Comparison of ENCODE assay signal across 25 cellular contexts in the genomic region with DNA sequence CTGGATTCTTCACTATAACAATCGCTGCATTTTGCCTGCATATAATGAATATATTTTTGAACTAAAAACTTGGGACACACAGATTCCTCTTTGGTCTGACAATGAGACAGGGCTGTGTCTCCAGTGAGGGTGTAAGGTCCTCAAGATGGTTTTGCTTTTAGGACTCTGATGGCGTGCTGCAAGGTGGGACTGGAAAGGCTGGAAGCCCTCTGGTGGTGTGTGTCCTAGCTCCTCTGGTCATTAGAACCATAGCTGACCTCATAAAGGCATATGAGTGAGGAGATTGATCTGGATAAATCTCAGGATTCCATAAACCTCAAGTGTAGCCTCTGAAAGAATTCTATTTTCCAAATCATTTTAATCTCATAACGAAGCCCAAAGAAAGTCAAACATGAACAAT.
DNase-seq lines count a peak whose midpoint lies in the region; ATAC-seq, FAIRE-seq and TF ChIP-seq lines count a peak whose summit lies in the region.
"Had no signal": no experiment of that assay in that cellular context is flagged by ENCODE, and none has a peak within 500 bp of the region (broad histone marks: within the 10 kb centered on the region; RNA-seq: fewer than 3 reads in every experiment).

No MANE protein-coding gene starts in this region.

- H3K18ac ChIP-seq in mesendoderm (ENCODE audit: low read length): peak overlapping the region; percentile 44

- no peak overlapping the region for H3K4me3 Mint-ChIP-seq in activated T-helper 17 cell treated with anti-CD3 and anti-CD28 coated beads, Interleukin-2, amount 50 U/mL, for 72 hours
- no peak overlapping the region for H3K4me3 Mint-ChIP-seq in HFFc6
- H3K4me3 Mint-ChIP-seq: CD4-positive, alpha-beta T cell; GM23338 had no signal

- H3K4me1 ChIP-seq in K562 (replicated peaks in 1 of 2; ENCODE audit: control insufficient read depth in 2 of 2, insufficient read depth in 2 of 2, low read length in 2 of 2) (peaks cover 0 to 4% of the 10 kb centered on the region in 2 experiments; a peak in 1 of 5 replicates), mesendoderm (ENCODE audit: control insufficient read depth, low read depth, low read length) (peaks cover 5% of the 10 kb centered on the region)

- peak overlapping the region; percentile 63 for H2BK5ac ChIP-seq in mesendoderm (ENCODE audit: low read length)

- intact Hi-C loops in K562 (cut with micrococcal nuclease): no loop called here

- no peaks in the 10 kb centered on the region for H3K36me3 Mint-ChIP-seq in activated T-helper 17 cell treated with anti-CD3 and anti-CD28 coated beads, Interleukin-2, amount 50 U/mL, for 72 hours (ENCODE audit: low read depth)
- no peaks in the 10 kb centered on the region for H3K36me3 Mint-ChIP-seq in HFFc6 (ENCODE audit: low read depth)

- H2BK120ac ChIP-seq in mesendoderm (ENCODE audit: low read depth, low read length): no peak overlapping the region

- H3K79me2 ChIP-seq in K562 (ENCODE audit: control insufficient read depth, insufficient read depth, low read length) (no peaks in the 10 kb centered on the region), mesendoderm (ENCODE audit: control insufficient read depth, insufficient read depth, low read length) (no peaks in the 10 kb centered on the region)

- no peaks in the 10 kb centered on the region for H3K9me3 Mint-ChIP-seq in activated T-helper 17 cell treated with anti-CD3 and anti-CD28 coated beads, Interleukin-2, amount 50 U/mL, for 72 hours
- no peaks in the 10 kb centered on the region for H3K9me3 Mint-ChIP-seq in HFFc6
- H3K9me3 Mint-ChIP-seq: CD4-positive, alpha-beta T cell; GM23338 had no signal

- no peak overlapping the region for H3K56ac ChIP-seq in mesendoderm (ENCODE audit: low read length)

- H2AFZ ChIP-seq in K562 (ENCODE audit: low read depth, low read length): no peak overlapping the region
- H2AFZ ChIP-seq: GM23338 had no signal

- no peak for TF ChIP-seq POLR2A in K562 (conservative IDR thresholded peaks at IDR 0.05)

- in situ Hi-C loops in K562 (cut with MboI): no loop called here

- no peak overlapping the region for H3K23ac ChIP-seq in mesendoderm (ENCODE audit: low read length)

- H3K27me3 Mint-ChIP-seq in activated T-helper 17 cell treated with anti-CD3 and anti-CD28 coated beads, Interleukin-2, amount 50 U/mL, for 72 hours: no peaks in the 10 kb centered on the region
- peaks cover 8% of the 10 kb centered on the region for H3K27me3 Mint-ChIP-seq in HFFc6 (ENCODE audit: insufficient read depth)
- H3K27me3 Mint-ChIP-seq: CD4-positive, alpha-beta T cell had no signal

- ATAC-seq in K562: peak; percentile 67
- ATAC-seq in activated T-helper 17 cell treated with anti-CD3 and anti-CD28 coated beads, Interleukin-2, amount 50 U/mL, for 72 hours (replicated peaks): no peak
- no peak for ATAC-seq in omental fat pad (ENCODE audit: low FRiP score)
- ATAC-seq: A549 had no signal

- no peak for TF ChIP-seq EP300 in K562 (IDR thresholded peaks at IDR 0.05; ENCODE audit: low read length)

- no peaks in the 10 kb centered on the region for H3K36me3 ChIP-seq in K562 (ENCODE audit: control insufficient read depth, insufficient read depth, low read length)
- H3K36me3 ChIP-seq in mesendoderm (ENCODE audit: control insufficient read depth, insufficient read depth, low read length): no peaks in the 10 kb centered on the region
- H3K36me3 ChIP-seq: BLaER1 treated with 17β-estradiol and CSF1 and Interleukin-3, amounts not matched to agents 10 nM and 100 nM; HAP-1 had no signal

- H3K9me1 ChIP-seq in K562 (ENCODE audit: control insufficient read depth, insufficient read depth, low read length): no peaks in the 10 kb centered on the region

- no peaks in the 10 kb centered on the region for H3K79me1 ChIP-seq in mesendoderm (ENCODE audit: low read length)

- no peaks in the 10 kb centered on the region for H4K20me1 ChIP-seq in K562 (replicated peaks; ENCODE audit: control insufficient read depth, insufficient read depth, low read length)
- H4K20me1 ChIP-seq: BLaER1 treated with 17β-estradiol and CSF1 and Interleukin-3, amounts not matched to agents 10 nM and 100 nM had no signal

- WGBS in K562 (ENCODE audit: insufficient coverage, low coverage, missing lambda C conversion rate): 16% methylated on average over 3 of the region's 3 CpGs
- WGBS in mesendoderm (ENCODE audit: extremely low coverage, insufficient coverage, low lambda C conversion rate): 100% methylated on average over 1 of the region's 3 CpGs

- CTCF ChIA-PET in K562 (lab: Yijun Ruan, JAX; ENCODE audit: low intra/inter-chr PET ratio): interaction anchor here (0.6 kb wide), 1 partner anchor 31 kb away, joined by 3 read pairs; no protein-coding TSS in a partner anchor

- H3K4me2 ChIP-seq in K562 (ENCODE audit: insufficient read depth, low read length) (no peak overlapping the region), mesendoderm (ENCODE audit: low read length) (no peak overlapping the region)
- H3K4me2 ChIP-seq: A549, GM23338 had no signal

- H3K27me3 ChIP-seq in K562 (ENCODE audit: control insufficient read depth in 2 of 2, insufficient read depth in 2 of 2, low read length in 2 of 2) (no peaks in the 10 kb centered on the region), mesendoderm (ENCODE audit: insufficient read depth, low read length, poor library complexity) (no peaks in the 10 kb centered on the region)
- H3K27me3 ChIP-seq: BLaER1 treated with 17β-estradiol and CSF1 and Interleukin-3, amounts not matched to agents 10 nM and 100 nM had no signal

- peaks cover 13% of the 10 kb centered on the region for H3K4me1 Mint-ChIP-seq in activated T-helper 17 cell treated with anti-CD3 and anti-CD28 coated beads, Interleukin-2, amount 50 U/mL, for 72 hours
- peaks cover 14% of the 10 kb centered on the region for H3K4me1 Mint-ChIP-seq in HFFc6 (ENCODE audit: low read depth)

- TF ChIP-seq RAD21 in K562 (CRISPR knock-in tag; conservative IDR thresholded peaks at IDR 0.05 in 1 of 2, IDR thresholded peaks at IDR 0.05 in 1 of 2): no peak

- H2BK15ac ChIP-seq in mesendoderm (replicated peaks; ENCODE audit: low read depth): no peak overlapping the region

- DNase-seq in NCI-H69 (lab: John Stamatoyannopoulos, UW) (peak; percentile 15), K562 (ENCODE audit: extremely low read depth in 1 of 4, low spot score in 3 of 4) (no peak), mesendoderm (no peak), omental fat pad (ENCODE audit: low spot score) (no peak), GOT3 (lab: John Stamatoyannopoulos, UW) (no peak), HFFc6 (no peak)
- DNase-seq: AML-193; CD4-positive, alpha-beta T cell; Karpas-422; NCI-H1092; NCI-H1417 treated with DMSO at 0.1 percent for 48 hours; NCI-H1694 treated with DMSO at 0.1 percent for 48 hours; NCI-H2081; NCI-H2227 treated with DMSO at 0.1 percent for 48 hours; NCI-H526 treated with DMSO at 0.1 percent for 48 hours; SHP77 had no signal

- FAIRE-seq in K562 (lab: Jason Lieb, UNC): peak; percentile 29
- FAIRE-seq: A549, D721Med, GM18507 had no signal

- no peak; a peak in 1 of 6 replicates for TF ChIP-seq CTCF in K562 (IDR thresholded peaks at IDR 0.05 in 2 of 3, conservative IDR thresholded peaks at IDR 0.05 in 1 of 3; ENCODE audit: insufficient read depth in 2 of 3, low read depth in 1 of 3, low read length in 3 of 3)
- TF ChIP-seq CTCF in omental fat pad (IDR thresholded peaks at IDR 0.05): no peak
- TF ChIP-seq CTCF in HFFc6 (IDR thresholded peaks at IDR 0.05): no peak

- H3K4me3 ChIP-seq in K562 (no peak overlapping the region), mesendoderm (ENCODE audit: low read length) (no peak overlapping the region)
- H3K4me3 ChIP-seq: A549; BLaER1 treated with 17β-estradiol and CSF1 and Interleukin-3, amounts not matched to agents 10 nM and 100 nM; GM23338; HAP-1 had no signal

- H3K9me3 ChIP-seq in K562 (replicated peaks; ENCODE audit: control insufficient read depth, insufficient read depth, low read depth, low read length): no peaks in the 10 kb centered on the region
- H3K9me3 ChIP-seq: A549; BLaER1 treated with 17β-estradiol and CSF1 and Interleukin-3, amounts not matched to agents 10 nM and 100 nM; HAP-1 had no signal

- no TSS peak for BruUV-seq in K562 (replicated peaks; lab: Mats Ljungman, UMichigan)

- H2AK5ac ChIP-seq in mesendoderm (ENCODE audit: low read length): no peak overlapping the region

- peak overlapping the region; percentile 76 for H3K4ac ChIP-seq in mesendoderm (ENCODE audit: low read depth, low read length)

- H3K27ac ChIP-seq in K562 (ENCODE audit: extremely low read depth, low read depth, low read length) (no peak overlapping the region), mesendoderm (ENCODE audit: low read depth, low read length) (no peak overlapping the region), temporal lobe (ENCODE audit: low read depth, low read length) (peak overlapping the region; percentile 59)
- H3K27ac ChIP-seq: A549; BLaER1 treated with 17β-estradiol and CSF1 and Interleukin-3, amounts not matched to agents 10 nM and 100 nM; RWPE1 had no signal

- POLR2A ChIA-PET in K562 (lab: Yijun Ruan, JAX): no interaction called here

- H3K9ac ChIP-seq in K562 (ENCODE audit: insufficient read depth in 1 of 2, low read depth in 2 of 2, low read length in 2 of 2): no peak overlapping the region
- H3K9ac ChIP-seq in mesendoderm (ENCODE audit: low read length): no peak overlapping the region
- H3K9ac ChIP-seq: BLaER1 treated with 17β-estradiol and CSF1 and Interleukin-3, amounts not matched to agents 10 nM and 100 nM had no signal

- no peak overlapping the region for H4K5ac ChIP-seq in mesendoderm (ENCODE audit: low read length)

- no peak overlapping the region for H4K8ac ChIP-seq in mesendoderm (ENCODE audit: low read depth, low read length)

- H3K27ac Mint-ChIP-seq in activated T-helper 17 cell treated with anti-CD3 and anti-CD28 coated beads, Interleukin-2, amount 50 U/mL, for 72 hours: no peak overlapping the region
- H3K27ac Mint-ChIP-seq in HFFc6: no peak overlapping the region
- H3K27ac Mint-ChIP-seq: CD4-positive, alpha-beta T cell; GM23338 had no signal

TF ChIP-seq in K562, 482 proteins besides CTCF, POLR2A, EP300 and RAD21:
- TF ChIP-seq HMG20A (CRISPR knock-in tag; conservative IDR thresholded peaks at IDR 0.05) (no peak), HDAC1 (IDR thresholded peaks at IDR 0.05) (no peak)
